Comparison of ENCODE assay signal across 39 cellular contexts in the genomic region with DNA sequence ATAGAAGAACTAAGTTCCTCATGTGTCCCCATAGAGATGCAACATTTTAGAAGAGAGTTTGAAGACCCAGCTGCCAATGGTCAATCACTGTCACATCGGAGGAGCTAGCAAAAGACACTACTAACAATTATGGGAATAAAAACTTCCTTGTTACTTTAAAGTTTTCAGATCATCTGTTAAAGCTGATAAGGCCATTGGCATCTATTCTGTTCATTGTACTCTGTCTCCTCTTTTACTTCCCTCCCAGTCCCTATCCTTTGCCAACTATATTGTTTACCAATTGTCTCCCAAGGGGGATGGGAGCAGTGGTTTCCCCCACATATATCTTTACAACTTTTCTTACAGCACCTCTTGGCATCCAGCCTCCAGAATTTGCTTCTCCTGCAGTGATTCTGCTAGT.
"Had no signal": no experiment of that assay in that cellular context is flagged by ENCODE, and none has a peak within 500 bp of the region (broad histone marks: within the 10 kb centered on the region; RNA-seq: fewer than 3 reads in every experiment).

No MANE protein-coding gene starts in this region.

- ATAC-seq: activated naive CD4-positive, alpha-beta T cell treated with anti-CD3 and anti-CD28 coated beads, Interleukin-2, amount 50 U/mL, for 72 hours; activated naive CD8-positive, alpha-beta T cell treated with anti-CD3 and anti-CD28 coated beads, Interleukin-2, amount 50 U/mL, for 24 hours; activated T-cell treated with anti-CD3 and anti-CD28 coated beads, Interleukin-2, amount 50 U/mL, for 4 hours; activated T-cell treated with anti-CD3 and anti-CD28 coated beads, Interleukin-2, amount 50 U/mL, for 72 hours; body of pancreas had no signal

- FAIRE-seq: astrocyte had no signal

- H3K27me3 Mint-ChIP-seq: activated naive CD8-positive, alpha-beta T cell; activated naive CD8-positive, alpha-beta T cell treated with anti-CD3 and anti-CD28 coated beads for 36 hours; brain had no signal

- H3K4me3 Mint-ChIP-seq: activated naive CD4-positive, alpha-beta T cell treated with anti-CD3 and anti-CD28 coated beads for 36 hours; activated naive CD4-positive, alpha-beta T cell treated with anti-CD3 and anti-CD28 coated beads, Interleukin-2, amount 10 ng/mL, durations not matched to agents 7 days and 5 days; activated naive CD4-positive, alpha-beta T cell treated with anti-CD3 and anti-CD28 coated beads, Interleukin-2, amount 50 U/mL, for 24 hours; activated naive CD8-positive, alpha-beta T cell; activated naive CD8-positive, alpha-beta T cell treated with anti-CD3 and anti-CD28 coated beads for 36 hours; activated naive CD8-positive, alpha-beta T cell treated with anti-CD3 and anti-CD28 coated beads, Interleukin-2, amount 10 ng/mL, durations not matched to agents 7 days and 5 days; activated naive CD8-positive, alpha-beta T cell treated with anti-CD3 and anti-CD28 coated beads, Interleukin-2, amount 50 U/mL, for 24 hours; activated T-cell treated with anti-CD3 and anti-CD28 coated beads, Interleukin-2, amount 50 U/mL, for 24 hours; activated T-cell treated with anti-CD3 and anti-CD28 coated beads, Interleukin-2, amount 50 U/mL, for 4 hours; activated T-cell treated with anti-CD3 and anti-CD28 coated beads, Interleukin-2, amount 50 U/mL, for 72 hours; activated T-helper 1 cell treated with anti-CD3 and anti-CD28 coated beads, Interleukin-12 subunit alpha, Interleukin-12 subunit beta, Interleukin-2, Interleukin-4 antibody, amounts not matched to agents 30 ng/mL and 10 ng/mL and 1 ng/mL, durations not matched to agents 14 hours and 24 hours and 36 hours; brain; central memory CD8-positive, alpha-beta T cell had no signal

- H3K9me3 Mint-ChIP-seq: activated naive CD4-positive, alpha-beta T cell treated with anti-CD3 and anti-CD28 coated beads for 36 hours; activated naive CD4-positive, alpha-beta T cell treated with anti-CD3 and anti-CD28 coated beads, Interleukin-2, amount 10 ng/mL, durations not matched to agents 7 days and 5 days; activated naive CD4-positive, alpha-beta T cell treated with anti-CD3 and anti-CD28 coated beads, Interleukin-2, amount 50 U/mL, for 24 hours; activated naive CD4-positive, alpha-beta T cell treated with anti-CD3 and anti-CD28 coated beads, Interleukin-2, amount 50 U/mL, for 72 hours; activated naive CD8-positive, alpha-beta T cell treated with anti-CD3 and anti-CD28 coated beads for 36 hours; activated naive CD8-positive, alpha-beta T cell treated with anti-CD3 and anti-CD28 coated beads, Interleukin-2, amount 10 ng/mL, durations not matched to agents 7 days and 5 days; activated naive CD8-positive, alpha-beta T cell treated with anti-CD3 and anti-CD28 coated beads, Interleukin-2, amount 50 U/mL, for 24 hours; activated T-cell treated with anti-CD3 and anti-CD28 coated beads, Interleukin-2, amount 50 U/mL, for 24 hours; activated T-cell treated with anti-CD3 and anti-CD28 coated beads, Interleukin-2, amount 50 U/mL, for 4 hours; activated T-cell treated with anti-CD3 and anti-CD28 coated beads, Interleukin-2, amount 50 U/mL, for 72 hours; activated T-helper 1 cell treated with anti-CD3 and anti-CD28 coated beads, Interleukin-12 subunit alpha, Interleukin-12 subunit beta, Interleukin-2, Interleukin-4 antibody, amounts not matched to agents 30 ng/mL and 10 ng/mL and 1 ng/mL, durations not matched to agents 14 hours and 24 hours and 36 hours; activated T-helper 2 cell treated with anti-CD3 and anti-CD28 coated beads, Interferon-gamma antibody, Interleukin-2, Interleukin-4, amounts not matched to agents 10 μg/mL and 5 μg/mL and 100 μg/mL, durations not matched to agents 14 hours and 24 hours and 36 hours; central memory CD8-positive, alpha-beta T cell had no signal

- H3K36me3 Mint-ChIP-seq: activated naive CD4-positive, alpha-beta T cell treated with anti-CD3 and anti-CD28 coated beads, Interleukin-2, amount 10 ng/mL, durations not matched to agents 7 days and 5 days; activated naive CD4-positive, alpha-beta T cell treated with anti-CD3 and anti-CD28 coated beads, Interleukin-2, amount 50 U/mL, for 24 hours; activated naive CD4-positive, alpha-beta T cell treated with anti-CD3 and anti-CD28 coated beads, Interleukin-2, amount 50 U/mL, for 72 hours; activated naive CD8-positive, alpha-beta T cell; activated naive CD8-positive, alpha-beta T cell treated with anti-CD3 and anti-CD28 coated beads for 36 hours; activated naive CD8-positive, alpha-beta T cell treated with anti-CD3 and anti-CD28 coated beads, Interleukin-2, amount 10 ng/mL, durations not matched to agents 7 days and 5 days; brain had no signal

- DNase-seq: activated effector memory CD4-positive, alpha-beta T cell treated with anti-CD3 and anti-CD28 coated beads, Interleukin-2, amount 50 U/mL, for 16 hours; activated effector memory CD4-positive, alpha-beta T cell treated with Interleukin-2 at 50 U/mL for 16 hours; activated gamma-delta T cell; activated gamma-delta T cell treated with Interleukin-2 at 50 U/mL for 16 hours; activated naive CD4-positive, alpha-beta T cell; activated naive CD4-positive, alpha-beta T cell treated with anti-CD3 and anti-CD28 coated beads for 36 hours; activated naive CD4-positive, alpha-beta T cell treated with anti-CD3 and anti-CD28 coated beads, Interleukin-2, amount 10 ng/mL, durations not matched to agents 7 days and 5 days; activated naive CD4-positive, alpha-beta T cell treated with anti-CD3 and anti-CD28 coated beads, Interleukin-2, amount 50 U/mL, for 16 hours; activated naive CD4-positive, alpha-beta T cell treated with Interleukin-2 at 50 U/mL for 16 hours; activated naive CD8-positive, alpha-beta T cell treated with anti-CD3 and anti-CD28 coated beads for 36 hours; activated naive CD8-positive, alpha-beta T cell treated with anti-CD3 and anti-CD28 coated beads, Interleukin-2, amount 10 ng/mL, durations not matched to agents 7 days and 5 days; activated naive CD8-positive, alpha-beta T cell treated with anti-CD3 and anti-CD28 coated beads, Interleukin-2, amount 50 U/mL, for 24 hours; activated T-cell treated with anti-CD3 and anti-CD28 coated beads for 4 hours; activated T-cell treated with anti-CD3 and anti-CD28 coated beads, Interleukin-2, amount 50 U/mL, for 1 hour; activated T-cell treated with anti-CD3 and anti-CD28 coated beads, Interleukin-2, amount 50 U/mL, for 24 hours; activated T-cell treated with anti-CD3 and anti-CD28 coated beads, Interleukin-2, amount 50 U/mL, for 4 hours; activated T-cell treated with anti-CD3 and anti-CD28 coated beads, Interleukin-2, amount 50 U/mL, for 48 hours; activated T-cell treated with anti-CD3 and anti-CD28 coated beads, Interleukin-2, amount 50 U/mL, for 72 hours; adrenal gland; amniotic stem cell; amygdala; anterior cingulate cortex; aorta; body of pancreas; brain microvascular endothelial cell; caudate nucleus; central memory CD4-positive, alpha-beta T cell; cerebellar nuclear complex had no signal

- H3K9me3 ChIP-seq: adrenal gland, ascending aorta, body of pancreas, breast epithelium had no signal

- H3K4me1 Mint-ChIP-seq: activated naive CD4-positive, alpha-beta T cell treated with anti-CD3 and anti-CD28 coated beads, Interleukin-2, amount 10 ng/mL, durations not matched to agents 7 days and 5 days; activated naive CD4-positive, alpha-beta T cell treated with anti-CD3 and anti-CD28 coated beads, Interleukin-2, amount 50 U/mL, for 24 hours; activated naive CD8-positive, alpha-beta T cell treated with anti-CD3 and anti-CD28 coated beads for 36 hours; activated naive CD8-positive, alpha-beta T cell treated with anti-CD3 and anti-CD28 coated beads, Interleukin-2, amount 50 U/mL, for 24 hours; central memory CD8-positive, alpha-beta T cell had no signal

- H3K27ac Mint-ChIP-seq: activated naive CD4-positive, alpha-beta T cell treated with anti-CD3 and anti-CD28 coated beads for 36 hours; activated naive CD4-positive, alpha-beta T cell treated with anti-CD3 and anti-CD28 coated beads, Interleukin-2, amount 10 ng/mL, durations not matched to agents 7 days and 5 days; activated naive CD4-positive, alpha-beta T cell treated with anti-CD3 and anti-CD28 coated beads, Interleukin-2, amount 50 U/mL, for 24 hours; activated naive CD4-positive, alpha-beta T cell treated with anti-CD3 and anti-CD28 coated beads, Interleukin-2, amount 50 U/mL, for 72 hours; activated naive CD8-positive, alpha-beta T cell; activated naive CD8-positive, alpha-beta T cell treated with anti-CD3 and anti-CD28 coated beads for 36 hours; activated naive CD8-positive, alpha-beta T cell treated with anti-CD3 and anti-CD28 coated beads, Interleukin-2, amount 10 ng/mL, durations not matched to agents 7 days and 5 days; activated naive CD8-positive, alpha-beta T cell treated with anti-CD3 and anti-CD28 coated beads, Interleukin-2, amount 50 U/mL, for 24 hours; activated T-cell treated with anti-CD3 and anti-CD28 coated beads, Interleukin-2, amount 50 U/mL, for 24 hours; activated T-cell treated with anti-CD3 and anti-CD28 coated beads, Interleukin-2, amount 50 U/mL, for 72 hours; activated T-helper 1 cell treated with anti-CD3 and anti-CD28 coated beads, Interleukin-12 subunit alpha, Interleukin-12 subunit beta, Interleukin-2, Interleukin-4 antibody, amounts not matched to agents 30 ng/mL and 10 ng/mL and 1 ng/mL, durations not matched to agents 14 hours and 24 hours and 36 hours; activated T-helper 2 cell treated with anti-CD3 and anti-CD28 coated beads, Interferon-gamma antibody, Interleukin-2, Interleukin-4, amounts not matched to agents 10 μg/mL and 5 μg/mL and 100 μg/mL, durations not matched to agents 14 hours and 24 hours and 36 hours; brain had no signal

- H3K4me3 ChIP-seq: adrenal gland, ascending aorta, body of pancreas, breast epithelium, cardiac muscle cell had no signal

- H3K4me1 ChIP-seq: adrenal gland, ascending aorta, body of pancreas, breast epithelium had no signal

- H3K27me3 ChIP-seq: adrenal gland, ascending aorta, body of pancreas, brain microvascular endothelial cell, breast epithelium, cardiac muscle cell had no signal

- H3K27ac ChIP-seq: adrenal gland, ascending aorta, body of pancreas, brain microvascular endothelial cell, breast epithelium, cardiac muscle cell had no signal

- H3K36me3 ChIP-seq: adrenal gland, ascending aorta, brain microvascular endothelial cell, breast epithelium, cardiac muscle cell had no signal
